Comparison of ENCODE assay signal across 2 cellular contexts in the genomic region with DNA sequence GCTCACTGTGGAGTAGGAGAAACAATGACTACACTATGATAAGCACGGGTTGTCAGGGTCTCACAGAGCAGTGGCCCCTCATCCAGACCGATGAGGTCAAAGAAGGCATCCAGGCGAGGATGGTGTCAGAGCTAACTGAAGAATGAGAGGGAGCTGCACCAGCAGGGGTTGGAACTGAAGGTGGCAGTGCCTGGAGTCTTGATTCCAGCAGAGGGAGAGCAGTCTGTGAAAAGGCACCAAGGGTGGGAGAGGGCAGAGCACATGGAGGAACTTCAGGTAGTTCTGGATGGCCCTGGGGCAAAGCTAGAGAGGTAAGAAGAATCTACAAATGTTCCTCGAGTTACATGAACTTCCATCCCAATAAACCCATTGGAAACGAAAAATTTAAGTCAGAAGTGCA.
TF ChIP-seq lines count a peak whose summit lies in the region.

No MANE protein-coding gene starts in this region.

TF ChIP-seq in A549, 52 proteins besides CTCF, POLR2A, EP300 and RAD21:
- no peak for TF ChIP-seq TFCP2L1 (CRISPR knock-in tag; IDR thresholded peaks at IDR 0.05)
- no peak for TF ChIP-seq SMC3 (IDR thresholded peaks at IDR 0.05)
- TF ChIP-seq, protein P1, sequence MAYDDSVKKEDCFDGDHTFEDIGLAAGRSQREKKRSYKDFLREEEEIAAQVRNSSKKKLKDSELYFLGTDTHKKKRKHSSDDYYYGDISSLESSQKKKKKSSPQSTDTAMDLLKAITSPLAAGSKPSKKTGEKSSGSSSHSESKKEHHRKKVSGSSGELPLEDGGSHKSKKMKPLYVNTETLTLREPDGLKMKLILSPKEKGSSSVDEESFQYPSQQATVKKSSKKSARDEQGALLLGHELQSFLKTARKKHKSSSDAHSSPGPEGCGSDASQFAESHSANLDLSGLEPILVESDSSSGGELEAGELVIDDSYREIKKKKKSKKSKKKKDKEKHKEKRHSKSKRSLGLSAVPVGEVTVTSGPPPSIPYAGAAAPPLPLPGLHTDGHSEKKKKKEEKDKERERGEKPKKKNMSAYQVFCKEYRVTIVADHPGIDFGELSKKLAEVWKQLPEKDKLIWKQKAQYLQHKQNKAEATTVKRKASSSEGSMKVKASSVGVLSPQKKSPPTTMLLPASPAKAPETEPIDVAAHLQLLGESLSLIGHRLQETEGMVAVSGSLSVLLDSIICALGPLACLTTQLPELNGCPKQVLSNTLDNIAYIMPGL (CRISPR knock-in tag; IDR thresholded peaks at IDR 0.05; ENCODE audit: borderline replicate concordance), result no peak
- no peak for TF ChIP-seq SREBF2 (IDR thresholded peaks at IDR 0.05)
- TF ChIP-seq EHMT2 (IDR thresholded peaks at IDR 0.05; ENCODE audit: low read depth), result no peak
- TF ChIP-seq, protein P2, sequence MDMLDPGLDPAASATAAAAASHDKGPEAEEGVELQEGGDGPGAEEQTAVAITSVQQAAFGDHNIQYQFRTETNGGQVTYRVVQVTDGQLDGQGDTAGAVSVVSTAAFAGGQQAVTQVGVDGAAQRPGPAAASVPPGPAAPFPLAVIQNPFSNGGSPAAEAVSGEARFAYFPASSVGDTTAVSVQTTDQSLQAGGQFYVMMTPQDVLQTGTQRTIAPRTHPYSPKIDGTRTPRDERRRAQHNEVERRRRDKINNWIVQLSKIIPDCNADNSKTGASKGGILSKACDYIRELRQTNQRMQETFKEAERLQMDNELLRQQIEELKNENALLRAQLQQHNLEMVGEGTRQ (IDR thresholded peaks at IDR 0.05), result no peak
- no peak for TF ChIP-seq RCOR1 (IDR thresholded peaks at IDR 0.05; ENCODE audit: low read depth, low read length)
- TF ChIP-seq HOXB5 (CRISPR knock-in tag; IDR thresholded peaks at IDR 0.05), result no peak
- TF ChIP-seq EHF (CRISPR knock-in tag; IDR thresholded peaks at IDR 0.05), result no peak

TF ChIP-seq in WTC11, 78 proteins besides CTCF, POLR2A, EP300 and RAD21:
- TF ChIP-seq, protein P3, sequence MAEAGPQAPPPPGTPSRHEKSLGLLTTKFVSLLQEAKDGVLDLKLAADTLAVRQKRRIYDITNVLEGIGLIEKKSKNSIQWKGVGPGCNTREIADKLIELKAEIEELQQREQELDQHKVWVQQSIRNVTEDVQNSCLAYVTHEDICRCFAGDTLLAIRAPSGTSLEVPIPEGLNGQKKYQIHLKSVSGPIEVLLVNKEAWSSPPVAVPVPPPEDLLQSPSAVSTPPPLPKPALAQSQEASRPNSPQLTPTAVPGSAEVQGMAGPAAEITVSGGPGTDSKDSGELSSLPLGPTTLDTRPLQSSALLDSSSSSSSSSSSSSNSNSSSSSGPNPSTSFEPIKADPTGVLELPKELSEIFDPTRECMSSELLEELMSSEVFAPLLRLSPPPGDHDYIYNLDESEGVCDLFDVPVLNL (CRISPR knock-in tag; IDR thresholded peaks at IDR 0.05; ENCODE audit: borderline replicate concordance, low read depth), result no peak
- TF ChIP-seq, protein P4, sequence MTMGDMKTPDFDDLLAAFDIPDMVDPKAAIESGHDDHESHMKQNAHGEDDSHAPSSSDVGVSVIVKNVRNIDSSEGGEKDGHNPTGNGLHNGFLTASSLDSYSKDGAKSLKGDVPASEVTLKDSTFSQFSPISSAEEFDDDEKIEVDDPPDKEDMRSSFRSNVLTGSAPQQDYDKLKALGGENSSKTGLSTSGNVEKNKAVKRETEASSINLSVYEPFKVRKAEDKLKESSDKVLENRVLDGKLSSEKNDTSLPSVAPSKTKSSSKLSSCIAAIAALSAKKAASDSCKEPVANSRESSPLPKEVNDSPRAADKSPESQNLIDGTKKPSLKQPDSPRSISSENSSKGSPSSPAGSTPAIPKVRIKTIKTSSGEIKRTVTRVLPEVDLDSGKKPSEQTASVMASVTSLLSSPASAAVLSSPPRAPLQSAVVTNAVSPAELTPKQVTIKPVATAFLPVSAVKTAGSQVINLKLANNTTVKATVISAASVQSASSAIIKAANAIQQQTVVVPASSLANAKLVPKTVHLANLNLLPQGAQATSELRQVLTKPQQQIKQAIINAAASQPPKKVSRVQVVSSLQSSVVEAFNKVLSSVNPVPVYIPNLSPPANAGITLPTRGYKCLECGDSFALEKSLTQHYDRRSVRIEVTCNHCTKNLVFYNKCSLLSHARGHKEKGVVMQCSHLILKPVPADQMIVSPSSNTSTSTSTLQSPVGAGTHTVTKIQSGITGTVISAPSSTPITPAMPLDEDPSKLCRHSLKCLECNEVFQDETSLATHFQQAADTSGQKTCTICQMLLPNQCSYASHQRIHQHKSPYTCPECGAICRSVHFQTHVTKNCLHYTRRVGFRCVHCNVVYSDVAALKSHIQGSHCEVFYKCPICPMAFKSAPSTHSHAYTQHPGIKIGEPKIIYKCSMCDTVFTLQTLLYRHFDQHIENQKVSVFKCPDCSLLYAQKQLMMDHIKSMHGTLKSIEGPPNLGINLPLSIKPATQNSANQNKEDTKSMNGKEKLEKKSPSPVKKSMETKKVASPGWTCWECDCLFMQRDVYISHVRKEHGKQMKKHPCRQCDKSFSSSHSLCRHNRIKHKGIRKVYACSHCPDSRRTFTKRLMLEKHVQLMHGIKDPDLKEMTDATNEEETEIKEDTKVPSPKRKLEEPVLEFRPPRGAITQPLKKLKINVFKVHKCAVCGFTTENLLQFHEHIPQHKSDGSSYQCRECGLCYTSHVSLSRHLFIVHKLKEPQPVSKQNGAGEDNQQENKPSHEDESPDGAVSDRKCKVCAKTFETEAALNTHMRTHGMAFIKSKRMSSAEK (CRISPR knock-in tag; IDR thresholded peaks at IDR 0.05; ENCODE audit: borderline replicate concordance), result no peak
- TF ChIP-seq ZNF671 (CRISPR knock-in tag; IDR thresholded peaks at IDR 0.05) (no peak), IRF2 (CRISPR knock-in tag; IDR thresholded peaks at IDR 0.05; ENCODE audit: borderline replicate concordance, low read depth) (no peak), TCF7 (CRISPR knock-in tag; IDR thresholded peaks at IDR 0.05; ENCODE audit: low read depth) (no peak), OVOL2 (CRISPR knock-in tag; IDR thresholded peaks at IDR 0.05; ENCODE audit: borderline replicate concordance) (no peak), JUN (CRISPR knock-in tag; IDR thresholded peaks at IDR 0.05) (no peak), ZNF263 (CRISPR knock-in tag; IDR thresholded peaks at IDR 0.05; ENCODE audit: low read depth) (no peak), TEAD4 (CRISPR knock-in tag; IDR thresholded peaks at IDR 0.05) (no peak), GABPB1 (CRISPR knock-in tag; IDR thresholded peaks at IDR 0.05) (no peak), TEAD1 (CRISPR knock-in tag; IDR thresholded peaks at IDR 0.05) (no peak), CREM (CRISPR knock-in tag; IDR thresholded peaks at IDR 0.05) (no peak), KAT7 (CRISPR knock-in tag; IDR thresholded peaks at IDR 0.05; ENCODE audit: borderline replicate concordance) (no peak), RELA (CRISPR knock-in tag; IDR thresholded peaks at IDR 0.05; ENCODE audit: borderline replicate concordance) (no peak)
- TF ChIP-seq, protein P5, sequence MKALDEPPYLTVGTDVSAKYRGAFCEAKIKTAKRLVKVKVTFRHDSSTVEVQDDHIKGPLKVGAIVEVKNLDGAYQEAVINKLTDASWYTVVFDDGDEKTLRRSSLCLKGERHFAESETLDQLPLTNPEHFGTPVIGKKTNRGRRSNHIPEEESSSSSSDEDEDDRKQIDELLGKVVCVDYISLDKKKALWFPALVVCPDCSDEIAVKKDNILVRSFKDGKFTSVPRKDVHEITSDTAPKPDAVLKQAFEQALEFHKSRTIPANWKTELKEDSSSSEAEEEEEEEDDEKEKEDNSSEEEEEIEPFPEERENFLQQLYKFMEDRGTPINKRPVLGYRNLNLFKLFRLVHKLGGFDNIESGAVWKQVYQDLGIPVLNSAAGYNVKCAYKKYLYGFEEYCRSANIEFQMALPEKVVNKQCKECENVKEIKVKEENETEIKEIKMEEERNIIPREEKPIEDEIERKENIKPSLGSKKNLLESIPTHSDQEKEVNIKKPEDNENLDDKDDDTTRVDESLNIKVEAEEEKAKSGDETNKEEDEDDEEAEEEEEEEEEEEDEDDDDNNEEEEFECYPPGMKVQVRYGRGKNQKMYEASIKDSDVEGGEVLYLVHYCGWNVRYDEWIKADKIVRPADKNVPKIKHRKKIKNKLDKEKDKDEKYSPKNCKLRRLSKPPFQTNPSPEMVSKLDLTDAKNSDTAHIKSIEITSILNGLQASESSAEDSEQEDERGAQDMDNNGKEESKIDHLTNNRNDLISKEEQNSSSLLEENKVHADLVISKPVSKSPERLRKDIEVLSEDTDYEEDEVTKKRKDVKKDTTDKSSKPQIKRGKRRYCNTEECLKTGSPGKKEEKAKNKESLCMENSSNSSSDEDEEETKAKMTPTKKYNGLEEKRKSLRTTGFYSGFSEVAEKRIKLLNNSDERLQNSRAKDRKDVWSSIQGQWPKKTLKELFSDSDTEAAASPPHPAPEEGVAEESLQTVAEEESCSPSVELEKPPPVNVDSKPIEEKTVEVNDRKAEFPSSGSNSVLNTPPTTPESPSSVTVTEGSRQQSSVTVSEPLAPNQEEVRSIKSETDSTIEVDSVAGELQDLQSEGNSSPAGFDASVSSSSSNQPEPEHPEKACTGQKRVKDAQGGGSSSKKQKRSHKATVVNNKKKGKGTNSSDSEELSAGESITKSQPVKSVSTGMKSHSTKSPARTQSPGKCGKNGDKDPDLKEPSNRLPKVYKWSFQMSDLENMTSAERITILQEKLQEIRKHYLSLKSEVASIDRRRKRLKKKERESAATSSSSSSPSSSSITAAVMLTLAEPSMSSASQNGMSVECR (CRISPR knock-in tag; IDR thresholded peaks at IDR 0.05; ENCODE audit: borderline replicate concordance), result no peak
- TF ChIP-seq, protein P6, sequence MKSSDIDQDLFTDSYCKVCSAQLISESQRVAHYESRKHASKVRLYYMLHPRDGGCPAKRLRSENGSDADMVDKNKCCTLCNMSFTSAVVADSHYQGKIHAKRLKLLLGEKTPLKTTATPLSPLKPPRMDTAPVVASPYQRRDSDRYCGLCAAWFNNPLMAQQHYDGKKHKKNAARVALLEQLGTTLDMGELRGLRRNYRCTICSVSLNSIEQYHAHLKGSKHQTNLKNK (CRISPR knock-in tag; IDR thresholded peaks at IDR 0.05), result no peak
- TF ChIP-seq, protein P7, sequence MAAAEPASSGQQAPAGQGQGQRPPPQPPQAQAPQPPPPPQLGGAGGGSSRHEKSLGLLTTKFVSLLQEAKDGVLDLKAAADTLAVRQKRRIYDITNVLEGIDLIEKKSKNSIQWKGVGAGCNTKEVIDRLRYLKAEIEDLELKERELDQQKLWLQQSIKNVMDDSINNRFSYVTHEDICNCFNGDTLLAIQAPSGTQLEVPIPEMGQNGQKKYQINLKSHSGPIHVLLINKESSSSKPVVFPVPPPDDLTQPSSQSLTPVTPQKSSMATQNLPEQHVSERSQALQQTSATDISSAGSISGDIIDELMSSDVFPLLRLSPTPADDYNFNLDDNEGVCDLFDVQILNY (CRISPR knock-in tag; IDR thresholded peaks at IDR 0.05), result no peak
- TF ChIP-seq, protein P8, sequence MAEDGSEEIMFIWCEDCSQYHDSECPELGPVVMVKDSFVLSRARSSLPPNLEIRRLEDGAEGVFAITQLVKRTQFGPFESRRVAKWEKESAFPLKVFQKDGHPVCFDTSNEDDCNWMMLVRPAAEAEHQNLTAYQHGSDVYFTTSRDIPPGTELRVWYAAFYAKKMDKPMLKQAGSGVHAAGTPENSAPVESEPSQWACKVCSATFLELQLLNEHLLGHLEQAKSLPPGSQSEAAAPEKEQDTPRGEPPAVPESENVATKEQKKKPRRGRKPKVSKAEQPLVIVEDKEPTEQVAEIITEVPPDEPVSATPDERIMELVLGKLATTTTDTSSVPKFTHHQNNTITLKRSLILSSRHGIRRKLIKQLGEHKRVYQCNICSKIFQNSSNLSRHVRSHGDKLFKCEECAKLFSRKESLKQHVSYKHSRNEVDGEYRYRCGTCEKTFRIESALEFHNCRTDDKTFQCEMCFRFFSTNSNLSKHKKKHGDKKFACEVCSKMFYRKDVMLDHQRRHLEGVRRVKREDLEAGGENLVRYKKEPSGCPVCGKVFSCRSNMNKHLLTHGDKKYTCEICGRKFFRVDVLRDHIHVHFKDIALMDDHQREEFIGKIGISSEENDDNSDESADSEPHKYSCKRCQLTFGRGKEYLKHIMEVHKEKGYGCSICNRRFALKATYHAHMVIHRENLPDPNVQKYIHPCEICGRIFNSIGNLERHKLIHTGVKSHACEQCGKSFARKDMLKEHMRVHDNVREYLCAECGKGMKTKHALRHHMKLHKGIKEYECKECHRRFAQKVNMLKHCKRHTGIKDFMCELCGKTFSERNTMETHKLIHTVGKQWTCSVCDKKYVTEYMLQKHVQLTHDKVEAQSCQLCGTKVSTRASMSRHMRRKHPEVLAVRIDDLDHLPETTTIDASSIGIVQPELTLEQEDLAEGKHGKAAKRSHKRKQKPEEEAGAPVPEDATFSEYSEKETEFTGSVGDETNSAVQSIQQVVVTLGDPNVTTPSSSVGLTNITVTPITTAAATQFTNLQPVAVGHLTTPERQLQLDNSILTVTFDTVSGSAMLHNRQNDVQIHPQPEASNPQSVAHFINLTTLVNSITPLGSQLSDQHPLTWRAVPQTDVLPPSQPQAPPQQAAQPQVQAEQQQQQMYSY (CRISPR knock-in tag; IDR thresholded peaks at IDR 0.05), result no peak
